Comparison of ENCODE assay signal across 1 cellular context in the genomic region with DNA sequence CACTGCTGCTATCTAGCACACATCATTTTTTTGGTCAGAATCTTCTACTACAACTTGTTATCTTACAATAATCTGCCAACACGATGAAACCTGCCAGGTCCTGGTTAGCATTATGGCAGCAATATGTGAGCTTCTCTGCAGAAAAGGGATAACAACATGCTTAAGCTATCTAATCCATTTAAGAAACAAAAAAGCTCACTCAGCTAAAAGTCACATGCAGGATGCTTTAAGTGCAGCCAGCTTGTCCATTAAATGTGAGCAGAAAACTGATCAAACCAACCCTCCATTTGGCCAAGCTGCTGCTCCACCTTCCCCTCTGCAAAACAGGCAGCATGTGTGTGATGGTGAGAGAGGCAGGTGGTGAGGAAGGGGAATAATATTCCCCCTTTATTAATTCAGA.
TF ChIP-seq lines count a peak whose summit lies in the region.

No MANE protein-coding gene starts in this region.

TF ChIP-seq in HepG2, 621 proteins besides CTCF, POLR2A, EP300 and RAD21:
- TF ChIP-seq MAFG (CRISPR knock-in tag; IDR thresholded peaks at IDR 0.05) (no peak), RCOR2 (CRISPR knock-in tag; IDR thresholded peaks at IDR 0.05) (no peak), MAFF (IDR thresholded peaks at IDR 0.05; ENCODE audit: low read depth, low read length) (peak; percentile 73), SOX13 (IDR thresholded peaks at IDR 0.05) (no peak), SOX13 (CRISPR knock-in tag; conservative IDR thresholded peaks at IDR 0.05 in 1 of 2, IDR thresholded peaks at IDR 0.05 in 1 of 2) (no peak), MBNL3 (CRISPR knock-in tag; conservative IDR thresholded peaks at IDR 0.05) (no peak), SPEN (CRISPR knock-in tag; IDR thresholded peaks at IDR 0.05; ENCODE audit: low read depth) (no peak), MAFK (conservative IDR thresholded peaks at IDR 0.05 in 1 of 2, IDR thresholded peaks at IDR 0.05 in 1 of 2; ENCODE audit: low read length in 2 of 2) (peak; percentile 77 to 82), STAT5B (CRISPR knock-in tag; IDR thresholded peaks at IDR 0.05) (no peak), THYN1 (CRISPR knock-in tag; IDR thresholded peaks at IDR 0.05; ENCODE audit: borderline replicate concordance, low read depth) (no peak)
- TF ChIP-seq, protein P1, sequence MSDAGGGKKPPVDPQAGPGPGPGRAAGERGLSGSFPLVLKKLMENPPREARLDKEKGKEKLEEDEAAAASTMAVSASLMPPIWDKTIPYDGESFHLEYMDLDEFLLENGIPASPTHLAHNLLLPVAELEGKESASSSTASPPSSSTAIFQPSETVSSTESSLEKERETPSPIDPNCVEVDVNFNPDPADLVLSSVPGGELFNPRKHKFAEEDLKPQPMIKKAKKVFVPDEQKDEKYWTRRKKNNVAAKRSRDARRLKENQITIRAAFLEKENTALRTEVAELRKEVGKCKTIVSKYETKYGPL (CRISPR knock-in tag; IDR thresholded peaks at IDR 0.05) = no peak
